15 cellular contexts compared by ENCODE assay signal in genomic region chr10:24814568-24815313, GRCh38.
DNase-seq lines count a peak whose midpoint lies in the region; ATAC-seq, FAIRE-seq and TF ChIP-seq lines count a peak whose summit lies in the region.
"Had no signal": no experiment of that assay in that cellular context is flagged by ENCODE, and none has a peak within 500 bp of the region (broad histone marks: within the 10 kb centered on the region; RNA-seq: fewer than 3 reads in every experiment).

No MANE protein-coding gene starts in this region.

- no peak overlapping the region for H3K27ac Mint-ChIP-seq in activated T-helper 17 cell treated with anti-CD3 and anti-CD28 coated beads, Interleukin-2, amount 50 U/mL, for 72 hours
- no peak overlapping the region for H3K27ac Mint-ChIP-seq in CD14-positive monocyte
- H3K27ac Mint-ChIP-seq: stimulated activated naive CD8-positive, alpha-beta T cell treated with anti-CD3 and anti-CD28 coated beads, Interleukin-15, Interleukin-2, amounts not matched to agents 100 ng/mL and 50 ng/mL, for 24 hours had no signal

- no peak overlapping the region for H3K27ac ChIP-seq in kidney (ENCODE audit: low read depth in 2 of 2, low read length in 2 of 2)
- H3K27ac ChIP-seq: C4-2B, HL-60 had no signal

- H3K36me3 ChIP-seq in kidney (ENCODE audit: control insufficient read depth in 1 of 2, insufficient read depth in 2 of 2, low read length in 2 of 2) = no peaks in the 10 kb centered on the region

- H3K36me3 Mint-ChIP-seq in activated T-helper 17 cell treated with anti-CD3 and anti-CD28 coated beads, Interleukin-2, amount 50 U/mL, for 72 hours (ENCODE audit: low read depth) = no peaks in the 10 kb centered on the region
- no peaks in the 10 kb centered on the region for H3K36me3 Mint-ChIP-seq in CD14-positive monocyte
- H3K36me3 Mint-ChIP-seq: brain had no signal

- H3K27me3 Mint-ChIP-seq in activated T-helper 17 cell treated with anti-CD3 and anti-CD28 coated beads, Interleukin-2, amount 50 U/mL, for 72 hours = no peaks in the 10 kb centered on the region
- H3K27me3 Mint-ChIP-seq in CD14-positive monocyte (ENCODE audit: low read depth in 3 of 3) = peaks cover 2 to 4% (median 3%) of the 10 kb centered on the region in 3 donors
- H3K27me3 Mint-ChIP-seq: brain; stimulated activated naive CD8-positive, alpha-beta T cell treated with anti-CD3 and anti-CD28 coated beads, Interleukin-15, Interleukin-2, amounts not matched to agents 100 ng/mL and 50 ng/mL, for 24 hours had no signal

- FAIRE-seq in kidney (lab: Jason Lieb, UNC) = no peak

- no peaks in the 10 kb centered on the region for H3K4me1 Mint-ChIP-seq in activated T-helper 17 cell treated with anti-CD3 and anti-CD28 coated beads, Interleukin-2, amount 50 U/mL, for 72 hours
- H3K4me1 Mint-ChIP-seq in CD14-positive monocyte = no peaks in the 10 kb centered on the region

- no peaks in the 10 kb centered on the region for H3K4me1 ChIP-seq in kidney (ENCODE audit: control insufficient read depth in 1 of 2, insufficient read depth in 1 of 2, low read depth in 1 of 2, low read length in 2 of 2)

- no peaks in the 10 kb centered on the region for H3K9me3 ChIP-seq in kidney (ENCODE audit: control insufficient read depth in 1 of 2, low read length in 2 of 2)

- no peak for TF ChIP-seq CTCF in CD14-positive monocyte (IDR thresholded peaks at IDR 0.05)
- no peak for TF ChIP-seq CTCF in kidney (IDR thresholded peaks at IDR 0.05; ENCODE audit: borderline replicate concordance, extremely low read depth, insufficient read depth)

- DNase-seq in Caki2 (ENCODE audit: low read depth) (peak; percentile 63), HT-29 (ENCODE audit: low spot score) (peak; percentile 33), glomerular visceral epithelial cell (ENCODE audit: extremely low spot score) (peak; percentile 49), CD14-positive monocyte (ENCODE audit: low spot score) (no peak), cerebellar cortex (ENCODE audit: low spot score) (no peak), kidney (no peak)
- DNase-seq: NCI-H1092, NCI-H510A treated with DMSO at 0.1 percent for 48 hours, SHP77 had no signal

- intact Hi-C loops in CD14-positive monocyte (cut with micrococcal nuclease) = no loop called here
- intact Hi-C loops in kidney (cut with DNase I) = no loop called here

- H3K4me3 Mint-ChIP-seq in activated T-helper 17 cell treated with anti-CD3 and anti-CD28 coated beads, Interleukin-2, amount 50 U/mL, for 72 hours = no peak overlapping the region
- no peak overlapping the region for H3K4me3 Mint-ChIP-seq in CD14-positive monocyte
- H3K4me3 Mint-ChIP-seq: brain; stimulated activated naive CD8-positive, alpha-beta T cell treated with anti-CD3 and anti-CD28 coated beads, Interleukin-15, Interleukin-2, amounts not matched to agents 100 ng/mL and 50 ng/mL, for 24 hours had no signal

- no peak overlapping the region for H3K9ac ChIP-seq in kidney (ENCODE audit: low read length in 2 of 2)

- in situ Hi-C loops in Caki2 (cut with HindIII; ENCODE audit: low pct_unique_long_range_greater_than_20kb, low sequenced_read_pairs) = no loop called here

- no peak overlapping the region for H3K4me3 ChIP-seq in kidney (ENCODE audit: low read length in 2 of 2)

- peak; percentile 76 for ATAC-seq in activated T-helper 17 cell treated with anti-CD3 and anti-CD28 coated beads, Interleukin-2, amount 50 U/mL, for 72 hours (replicated peaks)
- no peak for ATAC-seq in GM21619 (IDR thresholded peaks at IDR 0.05; ENCODE audit: unreplicated experiment)

- no peaks in the 10 kb centered on the region for H3K9me3 Mint-ChIP-seq in activated T-helper 17 cell treated with anti-CD3 and anti-CD28 coated beads, Interleukin-2, amount 50 U/mL, for 72 hours
- H3K9me3 Mint-ChIP-seq in CD14-positive monocyte = peaks cover 0 to 2% (median 0%) of the 10 kb centered on the region in 7 donors

Comparison
In these comparisons a context has a peak if more than half of its experiments do, and no peak if none do; other contexts are left out.
1. DNase-seq: peak in Caki2 (single experiment), HT-29 (single experiment) and glomerular visceral epithelial cell (single experiment); none in CD14-positive monocyte (single experiment), cerebellar cortex (single experiment) and kidney (single experiment).